Comparison of ENCODE assay signal across 28 cellular contexts in the genomic region with DNA sequence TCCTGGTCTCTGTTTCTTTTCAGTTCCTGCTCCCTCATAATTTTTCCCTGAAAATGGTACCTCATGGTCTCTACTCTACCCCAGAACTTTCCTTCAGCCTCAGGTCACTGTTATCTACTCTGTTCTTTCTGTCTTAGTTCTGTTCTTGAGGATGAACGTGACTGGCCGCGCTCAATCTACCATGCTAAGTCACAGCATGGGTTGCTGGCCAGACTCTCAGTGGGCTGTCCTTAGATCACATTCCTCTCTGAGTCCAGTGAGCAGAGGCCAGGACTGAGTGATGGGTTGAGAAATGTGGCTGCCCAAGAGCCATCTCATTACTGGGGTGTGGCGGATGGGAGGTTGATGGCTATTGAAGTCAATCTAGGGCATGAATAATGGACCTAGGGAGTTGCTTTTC.
"Had no signal": no experiment of that assay in that cellular context is flagged by ENCODE, and none has a peak within 500 bp of the region (broad histone marks: within the 10 kb centered on the region; RNA-seq: fewer than 3 reads in every experiment).

No MANE protein-coding gene starts in this region.

- H3K36me3 ChIP-seq: colonic mucosa, esophagus squamous epithelium, gastrocnemius medialis, gastroesophageal sphincter, heart left ventricle, heart right ventricle had no signal

- H3K4me3 Mint-ChIP-seq: dendritic cell treated with granulocyte-macrophage colony-stimulating factor and Interleukin-4, amounts not matched to agents 40 ng/mL and 50 ng/mL, for 4 days; effector memory CD8-positive, alpha-beta T cell; endodermal cell had no signal

- H3K9me3 ChIP-seq: colonic mucosa, esophagus squamous epithelium, gastrocnemius medialis, gastroesophageal sphincter, heart left ventricle, heart right ventricle had no signal

- H3K4me3 ChIP-seq: colonic mucosa, coronary artery, dorsolateral prefrontal cortex, esophagus squamous epithelium, gastrocnemius medialis, gastroesophageal sphincter, heart left ventricle, heart right ventricle, hepatocyte had no signal

- H3K27me3 ChIP-seq: colonic mucosa, gastrocnemius medialis, gastroesophageal sphincter, heart left ventricle, heart right ventricle, hepatocyte had no signal

- H3K27ac Mint-ChIP-seq: dendritic cell treated with granulocyte-macrophage colony-stimulating factor and Interleukin-4, amounts not matched to agents 40 ng/mL and 50 ng/mL, for 4 days; effector memory CD8-positive, alpha-beta T cell; endodermal cell had no signal

- DNase-seq: colonic mucosa; cortex of kidney; dermis blood vessel endothelial cell; dorsolateral prefrontal cortex; effector CD4-positive, alpha-beta T cell; effector CD8-positive, alpha-beta T cell; effector memory CD4-positive, alpha-beta T cell; effector memory CD8-positive, alpha-beta T cell; endodermal cell; esophagus squamous epithelium; foreskin fibroblast; foreskin keratinocyte; foreskin melanocyte; gastrocnemius medialis; glutamatergic neuron; head of caudate nucleus; heart left ventricle; heart right ventricle had no signal

- H3K4me1 ChIP-seq: colonic mucosa, esophagus squamous epithelium, foreskin keratinocyte, gastroesophageal sphincter had no signal

- FAIRE-seq: colon, endometrium, endothelial cell of umbilical vein, frontal cortex had no signal

- ATAC-seq: effector memory CD8-positive, alpha-beta T cell; esophagus mucosa; foreskin keratinocyte; gastrocnemius medialis; gastroesophageal sphincter had no signal

- H3K27ac ChIP-seq: colonic mucosa, coronary artery, dorsolateral prefrontal cortex, epithelial cell of prostate, esophagus squamous epithelium, foreskin keratinocyte, gastrocnemius medialis, gastroesophageal sphincter, heart left ventricle, heart right ventricle, hepatocyte had no signal

- H3K9me3 Mint-ChIP-seq: dendritic cell treated with granulocyte-macrophage colony-stimulating factor and Interleukin-4, amounts not matched to agents 40 ng/mL and 50 ng/mL, for 4 days; effector memory CD8-positive, alpha-beta T cell; endodermal cell had no signal

- H2AFZ ChIP-seq: hepatocyte had no signal

- H3K4me2 ChIP-seq: hepatocyte had no signal

- H3K79me2 ChIP-seq: hepatocyte had no signal
